26 cellular contexts compared by ENCODE assay signal in genomic region chr12:19048943-19049342, GRCh38.
A peak's percentile ranks its signal among the peaks of the same experiment; 100 is the strongest.
DNase-seq lines count a peak whose midpoint lies in the region; ATAC-seq and TF ChIP-seq lines count a peak whose summit lies in the region.
"Had no signal": no experiment of that assay in that cellular context is flagged by ENCODE, and none has a peak within 500 bp of the region (broad histone marks: within the 10 kb centered on the region; RNA-seq: fewer than 3 reads in every experiment).

No MANE protein-coding gene starts in this region.

- no peak overlapping the region for H3K27ac Mint-ChIP-seq in effector memory CD8-positive, alpha-beta T cell
- H3K27ac Mint-ChIP-seq: activated CD8-positive, alpha-beta T cell treated with anti-CD3 and anti-CD28 coated beads, Interleukin-2, amount 10 ng/mL, durations not matched to agents 7 days and 5 days; activated naive CD8-positive, alpha-beta T cell treated with anti-CD3 and anti-CD28 coated beads, Interleukin-2, amount 10 ng/mL, durations not matched to agents 7 days and 5 days; naive thymus-derived CD8-positive, alpha-beta T cell; T-cell had no signal

- H3K36me3 Mint-ChIP-seq in effector memory CD8-positive, alpha-beta T cell (ENCODE audit: insufficient read depth), result peaks cover 6% of the 10 kb centered on the region
- H3K36me3 Mint-ChIP-seq: activated naive CD8-positive, alpha-beta T cell treated with anti-CD3 and anti-CD28 coated beads, Interleukin-2, amount 10 ng/mL, durations not matched to agents 7 days and 5 days; naive thymus-derived CD8-positive, alpha-beta T cell; T-cell had no signal

- intact Hi-C loops in uterus (cut with DNase I; ENCODE audit: low total_unique reads) (no loop called here), left lung (cut with DNase I) (no loop called here)

- no peaks in the 10 kb centered on the region for H3K79me1 ChIP-seq in mesendoderm (ENCODE audit: low read length)

- no peak overlapping the region for H2BK5ac ChIP-seq in mesendoderm (ENCODE audit: low read length)

- no peak overlapping the region for H2BK15ac ChIP-seq in mesendoderm (replicated peaks; ENCODE audit: low read depth)

- H3K9me3 ChIP-seq in suprapubic skin, result no peaks in the 10 kb centered on the region
- H3K9me3 ChIP-seq in uterus, result no peaks in the 10 kb centered on the region
- H3K9me3 ChIP-seq in left lung, result no peaks in the 10 kb centered on the region
- H3K9me3 ChIP-seq: BE2C, thoracic aorta had no signal

- H3K27ac ChIP-seq in suprapubic skin (no peak overlapping the region), uterus (no peak overlapping the region), mesendoderm (ENCODE audit: low read depth, low read length) (no peak overlapping the region), left lung (no peak overlapping the region)
- H3K27ac ChIP-seq: ascending aorta, PC-9, thoracic aorta had no signal

- ATAC-seq in effector memory CD8-positive, alpha-beta T cell (replicated peaks), result peak; percentile 83
- no peak for ATAC-seq in left lung
- ATAC-seq: activated CD8-positive, alpha-beta T cell treated with anti-CD3 and anti-CD28 coated beads, Interleukin-2, amount 10 ng/mL, durations not matched to agents 7 days and 5 days; naive thymus-derived CD8-positive, alpha-beta T cell; stimulated activated naive CD8-positive, alpha-beta T cell treated with anti-CD3 and anti-CD28 coated beads, Interleukin-15, Interleukin-2, amounts not matched to agents 100 U/mL and 50 U/mL, for 24 hours had no signal

- no peak overlapping the region for H3K4me3 Mint-ChIP-seq in effector memory CD8-positive, alpha-beta T cell
- H3K4me3 Mint-ChIP-seq: activated CD8-positive, alpha-beta T cell treated with anti-CD3 and anti-CD28 coated beads, Interleukin-2, amount 10 ng/mL, durations not matched to agents 7 days and 5 days; activated naive CD8-positive, alpha-beta T cell treated with anti-CD3 and anti-CD28 coated beads, Interleukin-2, amount 10 ng/mL, durations not matched to agents 7 days and 5 days; naive thymus-derived CD8-positive, alpha-beta T cell; T-cell had no signal

- H3K27me3 Mint-ChIP-seq in effector memory CD8-positive, alpha-beta T cell, result peaks cover 0 to 24% of the 10 kb centered on the region in 2 donors
- H3K27me3 Mint-ChIP-seq: activated naive CD8-positive, alpha-beta T cell treated with anti-CD3 and anti-CD28 coated beads, Interleukin-2, amount 10 ng/mL, durations not matched to agents 7 days and 5 days had no signal

- peaks cover 0 to 2% of the 10 kb centered on the region in 2 donors for H3K9me3 Mint-ChIP-seq in effector memory CD8-positive, alpha-beta T cell

- TF ChIP-seq EP300 in suprapubic skin (IDR thresholded peaks at IDR 0.05), result no peak

- H3K4me1 ChIP-seq in suprapubic skin (no peaks in the 10 kb centered on the region), uterus (no peaks in the 10 kb centered on the region), mesendoderm (ENCODE audit: control insufficient read depth, low read depth, low read length) (no peaks in the 10 kb centered on the region), left lung (peaks cover 0 to 7% of the 10 kb centered on the region in 2 donors)
- H3K4me1 ChIP-seq: ascending aorta, BE2C had no signal

- no peak overlapping the region for H3K23ac ChIP-seq in mesendoderm (ENCODE audit: low read length)

- no peaks in the 10 kb centered on the region for H3K79me2 ChIP-seq in mesendoderm (ENCODE audit: control insufficient read depth, insufficient read depth, low read length)

- H4K5ac ChIP-seq in mesendoderm (ENCODE audit: low read length), result no peak overlapping the region

- no peak overlapping the region for H3K56ac ChIP-seq in mesendoderm (ENCODE audit: low read length)

- no peak overlapping the region for H2BK120ac ChIP-seq in mesendoderm (ENCODE audit: low read depth, low read length)

- DNase-seq in A172 (ENCODE audit: low spot score) (peak; percentile 55), EL (peak; percentile 32), RPMI7951 (ENCODE audit: low read depth) (peak; percentile 61), suprapubic skin (ENCODE audit: low spot score in 2 of 2) (no peak), uterus (no peak), mesendoderm (no peak), left lung (no peak)
- DNase-seq in effector memory CD8-positive, alpha-beta T cell, result peak in 2 of 3 experiments; percentile 21 to 23
- DNase-seq: activated CD4-positive, CD25-positive, alpha-beta regulatory T cell treated with anti-CD3 and anti-CD28 coated beads, Interleukin-2, amount 50 U/mL, for 72 hours; activated CD8-positive, alpha-beta T cell treated with anti-CD3 and anti-CD28 coated beads, Interleukin-2, amount 10 ng/mL, durations not matched to agents 7 days and 5 days; activated naive CD8-positive, alpha-beta T cell treated with anti-CD3 and anti-CD28 coated beads, Interleukin-2, amount 10 ng/mL, durations not matched to agents 7 days and 5 days; BE2C; DMS153; HCEC 1CT; midbrain; naive thymus-derived CD8-positive, alpha-beta T cell; NCI-H1092; NCI-H187; NCI-H2171 treated with DMSO at 0.1 percent for 48 hours; NCI-H524; NK-92 treated with Interleukin-12 subunit alpha and Interleukin-12 subunit beta, amount 100 ng/mL, for 24 hours; PC-9; stimulated activated naive CD8-positive, alpha-beta T cell treated with anti-CD3 and anti-CD28 coated beads, Interleukin-15, Interleukin-2, amounts not matched to agents 100 U/mL and 50 U/mL, for 24 hours had no signal

- H3K18ac ChIP-seq in mesendoderm (ENCODE audit: low read length), result no peak overlapping the region

- H2AK5ac ChIP-seq in mesendoderm (ENCODE audit: low read length), result no peak overlapping the region

- WGBS in suprapubic skin, result 92% methylated on average over 3 of the region's 3 CpGs
- no CpG with 5 or more reads among the region's 3 CpGs for WGBS in mesendoderm (ENCODE audit: extremely low coverage, insufficient coverage, low lambda C conversion rate)

- peaks cover 0 to 10% of the 10 kb centered on the region in 2 donors for H3K4me1 Mint-ChIP-seq in effector memory CD8-positive, alpha-beta T cell (ENCODE audit: low read depth in 2 of 2)
- H3K4me1 Mint-ChIP-seq: activated naive CD8-positive, alpha-beta T cell treated with anti-CD3 and anti-CD28 coated beads, Interleukin-2, amount 10 ng/mL, durations not matched to agents 7 days and 5 days; T-cell had no signal

- TF ChIP-seq CTCF in suprapubic skin (IDR thresholded peaks at IDR 0.05), result no peak
- TF ChIP-seq CTCF in uterus (IDR thresholded peaks at IDR 0.05), result no peak
- TF ChIP-seq CTCF in left lung (IDR thresholded peaks at IDR 0.05), result no peak

- H3K27me3 ChIP-seq in suprapubic skin (no peaks in the 10 kb centered on the region), uterus (no peaks in the 10 kb centered on the region), mesendoderm (ENCODE audit: insufficient read depth, low read length, poor library complexity) (no peaks in the 10 kb centered on the region), left lung (no peaks in the 10 kb centered on the region)
- H3K27me3 ChIP-seq: ascending aorta, BE2C had no signal

- no peaks in the 10 kb centered on the region for H3K36me3 ChIP-seq in suprapubic skin
- no peaks in the 10 kb centered on the region for H3K36me3 ChIP-seq in uterus
- H3K36me3 ChIP-seq in mesendoderm (ENCODE audit: control insufficient read depth, insufficient read depth, low read length), result no peaks in the 10 kb centered on the region
- no peaks in the 10 kb centered on the region for H3K36me3 ChIP-seq in left lung
- H3K36me3 ChIP-seq: ascending aorta, BE2C, thoracic aorta had no signal

- no peak overlapping the region for H3K9ac ChIP-seq in mesendoderm (ENCODE audit: low read length)

- no peak overlapping the region for H3K4me2 ChIP-seq in mesendoderm (ENCODE audit: low read length)
- H3K4me2 ChIP-seq: PC-9 had no signal

- no peak overlapping the region for H3K4me3 ChIP-seq in suprapubic skin
- H3K4me3 ChIP-seq in uterus, result no peak overlapping the region
- no peak overlapping the region for H3K4me3 ChIP-seq in mesendoderm (ENCODE audit: low read length)
- H3K4me3 ChIP-seq in left lung, result no peak overlapping the region
- H3K4me3 ChIP-seq: ascending aorta, PC-9, thoracic aorta had no signal

- no peak overlapping the region for H3K4ac ChIP-seq in mesendoderm (ENCODE audit: low read depth, low read length)

- no peak overlapping the region for H4K8ac ChIP-seq in mesendoderm (ENCODE audit: low read depth, low read length)

- TF ChIP-seq POLR2A in suprapubic skin (IDR thresholded peaks at IDR 0.05) (no peak), uterus (IDR thresholded peaks at IDR 0.05) (no peak)

Comparison
In these comparisons a context has a peak if more than half of its experiments do, and no peak if none do; other contexts are left out.
1. DNase-seq: peak in A172 (single experiment), EL (single experiment), RPMI7951 (single experiment) and effector memory CD8-positive, alpha-beta T cell (2 of 3); none in suprapubic skin (0 of 2), uterus (0 of 2), mesendoderm (single experiment) and left lung (0 of 2).